ENCODE assay signal across 15 cellular contexts in genomic region chr15:26438316-26438715, GRCh38.
"Had no signal": no experiment of that assay in that cellular context is flagged by ENCODE, and none has a peak within 500 bp of the region (broad histone marks: within the 10 kb centered on the region; RNA-seq: fewer than 3 reads in every experiment).

No MANE protein-coding gene starts in this region.

- H3K4me1 Mint-ChIP-seq: activated naive CD4-positive, alpha-beta T cell treated with anti-CD3 and anti-CD28 coated beads, Interleukin-2, amount 10 ng/mL, durations not matched to agents 7 days and 5 days; naive thymus-derived CD8-positive, alpha-beta T cell had no signal

- H3K4me3 Mint-ChIP-seq: activated naive CD4-positive, alpha-beta T cell treated with anti-CD3 and anti-CD28 coated beads, Interleukin-2, amount 10 ng/mL, durations not matched to agents 7 days and 5 days; naive thymus-derived CD8-positive, alpha-beta T cell; stimulated activated naive CD8-positive, alpha-beta T cell treated with anti-CD3 and anti-CD28 coated beads, Interleukin-15, Interleukin-2, amounts not matched to agents 100 ng/mL and 50 ng/mL, for 24 hours had no signal

- FAIRE-seq: colon, kidney had no signal

- DNase-seq: activated naive CD4-positive, alpha-beta T cell treated with anti-CD3 and anti-CD28 coated beads, Interleukin-2, amount 10 ng/mL, durations not matched to agents 7 days and 5 days; activated T-cell treated with anti-CD3 and anti-CD28 coated beads for 4 hours; erythroblast; kidney; left ventricle myocardium superior; mesenchymal stem cell; naive thymus-derived CD8-positive, alpha-beta T cell; psoas muscle; sigmoid colon; spleen; T-helper 9 cell; trophoblast cell had no signal

- H3K27ac Mint-ChIP-seq: activated naive CD4-positive, alpha-beta T cell treated with anti-CD3 and anti-CD28 coated beads, Interleukin-2, amount 10 ng/mL, durations not matched to agents 7 days and 5 days; naive thymus-derived CD8-positive, alpha-beta T cell; stimulated activated naive CD8-positive, alpha-beta T cell treated with anti-CD3 and anti-CD28 coated beads, Interleukin-15, Interleukin-2, amounts not matched to agents 100 ng/mL and 50 ng/mL, for 24 hours had no signal

- ATAC-seq: activated CD4-positive, CD25-positive, alpha-beta regulatory T cell treated with anti-CD3 and anti-CD28 coated beads, Interleukin-2, amount 50 U/mL, for 24 hours; left ventricle myocardium superior; naive thymus-derived CD8-positive, alpha-beta T cell; psoas muscle had no signal

- H3K36me3 Mint-ChIP-seq: activated naive CD4-positive, alpha-beta T cell treated with anti-CD3 and anti-CD28 coated beads, Interleukin-2, amount 10 ng/mL, durations not matched to agents 7 days and 5 days; naive thymus-derived CD8-positive, alpha-beta T cell had no signal

- H3K27me3 Mint-ChIP-seq: activated naive CD4-positive, alpha-beta T cell treated with anti-CD3 and anti-CD28 coated beads, Interleukin-2, amount 10 ng/mL, durations not matched to agents 7 days and 5 days; stimulated activated naive CD8-positive, alpha-beta T cell treated with anti-CD3 and anti-CD28 coated beads, Interleukin-15, Interleukin-2, amounts not matched to agents 100 ng/mL and 50 ng/mL, for 24 hours had no signal
